Comparison of ENCODE assay signal across 1 cellular context in genomic region chr10:69913586-69913985, GRCh38.
TF ChIP-seq lines count a peak whose summit lies in the region.

No MANE protein-coding gene starts in this region.

TF ChIP-seq in K562, 482 proteins besides CTCF, POLR2A, EP300 and RAD21 (continued from another document):
- TF ChIP-seq MGA (IDR thresholded peaks at IDR 0.05) (peak; percentile 20; the same call in 1 of the 2 replicates), MEF2A (IDR thresholded peaks at IDR 0.05; ENCODE audit: control insufficient read depth, low read depth, low read length) (no peak), E2F6 (IDR thresholded peaks at IDR 0.05; ENCODE audit: borderline replicate concordance in 1 of 2, extremely low read depth in 1 of 2, insufficient read depth in 1 of 2, insufficient read length in 1 of 2, low read depth in 1 of 2, low read length in 1 of 2, poor library complexity in 1 of 2, severe bottlenecking in 1 of 2) (peak in 1 of 2 experiments; percentile 56), KDM1A (IDR thresholded peaks at IDR 0.05) (peak in 1 of 2 experiments; percentile 43; a peak in 1 of 4 replicates), MTA3 (IDR thresholded peaks at IDR 0.05; ENCODE audit: borderline replicate concordance) (no peak), FOXJ3 (CRISPR knock-in tag; IDR thresholded peaks at IDR 0.05) (no peak), MED1 (CRISPR knock-in tag; IDR thresholded peaks at IDR 0.05; ENCODE audit: borderline replicate concordance) (no peak), MAFG (tag; conservative IDR thresholded peaks at IDR 0.05) (no peak), ZNF282 (CRISPR knock-in tag; IDR thresholded peaks at IDR 0.05) (no peak), ZNF280B (CRISPR knock-in tag; IDR thresholded peaks at IDR 0.05) (no peak)
